ENCODE assay signal across 8 cellular contexts in genomic region chr13:51785592-51786424, GRCh38. TPM values are rescaled to one million over a fixed set of nuclear protein-coding genes. Genes with fewer than 3 reads are reported as not detected.
A peak's percentile ranks its signal among the peaks of the same experiment; 100 is the strongest.
DNase-seq lines count a peak whose midpoint lies in the region; ATAC-seq and TF ChIP-seq lines count a peak whose summit lies in the region.

No MANE protein-coding gene starts in this region.

- H2BK20ac ChIP-seq in H9 (ENCODE audit: low read depth, low read length, poor library complexity, severe bottlenecking) = no peak overlapping the region

- no peaks in the 10 kb centered on the region for H3K27me3 Mint-ChIP-seq in H9 (ENCODE audit: low read depth)

- H2BK120ac ChIP-seq in H9 (ENCODE audit: low read depth, low read length, poor library complexity, severe bottlenecking) = no peak overlapping the region

- 0 out of 2 replicates have a peak overlapping the region, but pooled peaks have one; percentile 25 for H3K4me3 ChIP-seq in ACC112 (ENCODE audit: low read depth, low read length)
- no peak overlapping the region for H3K4me3 ChIP-seq in lower lobe of right lung

- peak overlapping the region in 1 of 3 experiments; percentile 42; a peak in 1 of 7 replicates for H3K27ac Mint-ChIP-seq in H9

- intact Hi-C loops in lower lobe of right lung (cut with DNase I) = no loop called here

- peaks cover 15 to 24% of the 10 kb centered on the region in 2 experiments for H3K4me1 Mint-ChIP-seq in H9

- H3K56ac ChIP-seq in H9 (ENCODE audit: insufficient read length, low read depth, low read length) = no peak overlapping the region

- no peak overlapping the region for H4K5ac ChIP-seq in H9 (ENCODE audit: insufficient read length, low read depth, low read length)

- no peak overlapping the region for H2BK15ac ChIP-seq in H9 (ENCODE audit: low read depth, low read length)

- no peaks in the 10 kb centered on the region for H3K79me1 ChIP-seq in H9 (ENCODE audit: insufficient read depth, low read depth, low read length, poor library complexity, severe bottlenecking)

- H3K27me3 ChIP-seq in ACC112 (ENCODE audit: insufficient read depth, low read length) (no peaks in the 10 kb centered on the region), lower lobe of right lung (ENCODE audit: low read depth) (no peaks in the 10 kb centered on the region), H9 (ENCODE audit: insufficient read depth, low read length) (no peaks in the 10 kb centered on the region)

- no peaks in the 10 kb centered on the region for H3K9me3 ChIP-seq in lower lobe of right lung
- H3K9me3 ChIP-seq in H9 (ENCODE audit: control insufficient read depth, low read depth, low read length) = no peaks in the 10 kb centered on the region

- TF ChIP-seq CTCF in VCaP (conservative IDR thresholded peaks at IDR 0.05) = no peak
- TF ChIP-seq CTCF in lower lobe of right lung (IDR thresholded peaks at IDR 0.05) = no peak
- no peak for TF ChIP-seq CTCF in H9 (conservative IDR thresholded peaks at IDR 0.05)

- H3K36me3 Mint-ChIP-seq in H9 (ENCODE audit: insufficient read depth in 1 of 3, low read depth in 3 of 3) = peaks cover 2 to 15% (median 4%) of the 10 kb centered on the region in 3 experiments

- H3K4me1 ChIP-seq in ACC112 (ENCODE audit: control insufficient read depth, insufficient read depth, low read length, unreplicated experiment) (peaks cover 19% of the 10 kb centered on the region), lower lobe of right lung (peaks cover 17% of the 10 kb centered on the region), H9 (ENCODE audit: insufficient read depth, low read length) (no peaks in the 10 kb centered on the region)

- no peak overlapping the region for H3K14ac ChIP-seq in H9 (ENCODE audit: insufficient read depth, low read length)

- no CpG with 5 or more reads among the region's 13 CpGs for WGBS in H9 (ENCODE audit: extremely low coverage, insufficient read length, low lambda C conversion rate)

- no peaks in the 10 kb centered on the region for H3K23me2 ChIP-seq in H9 (ENCODE audit: insufficient read length, low read depth, low read length, poor library complexity, severe bottlenecking)

- H3K23ac ChIP-seq in H9 (ENCODE audit: insufficient read length, low read depth, low read length) = no peak overlapping the region

- H4K91ac ChIP-seq in H9 (ENCODE audit: insufficient read length, low read depth, low read length) = no peak overlapping the region

- H3K4ac ChIP-seq in H9 (ENCODE audit: low read depth, low read length) = no peak overlapping the region

- no peak overlapping the region for H2BK12ac ChIP-seq in H9 (ENCODE audit: insufficient read length, low read depth, low read length)

- no peak overlapping the region for H3T11ph ChIP-seq in H9 (ENCODE audit: low read length)

- H3K27ac ChIP-seq in ACC112 (ENCODE audit: low read depth, low read length) = no peak overlapping the region
- H3K27ac ChIP-seq in VCaP = peak overlapping the region; percentile 62
- peak overlapping the region; percentile 56 for H3K27ac ChIP-seq in lower lobe of right lung
- no peak overlapping the region for H3K27ac ChIP-seq in H9 (ENCODE audit: insufficient read length, low read depth, low read length)

- H3K79me2 ChIP-seq in ACC112 (ENCODE audit: control insufficient read depth, insufficient read depth, low read length, unreplicated experiment) = no peaks in the 10 kb centered on the region
- no peaks in the 10 kb centered on the region for H3K79me2 ChIP-seq in H9 (ENCODE audit: insufficient read depth, low read length)

- peak; percentile 81 for DNase-seq in NCI-H1092 (lab: John Stamatoyannopoulos, UW)
- DNase-seq in lower lobe of right lung = no peak
- DNase-seq in mesenteric fat pad (ENCODE audit: low spot score) = no peak
- DNase-seq in H9 = no peak

- no peak overlapping the region for H3K9ac ChIP-seq in H9 (ENCODE audit: extremely low read depth, insufficient read length, low read length)

- no peak overlapping the region for H3K18ac ChIP-seq in H9 (ENCODE audit: insufficient read length, low read depth, low read length)

- ATAC-seq in lower lobe of right lung (peak; percentile 40 to 52), HG03460 (IDR thresholded peaks at IDR 0.05; ENCODE audit: unreplicated experiment) (no peak), HG03439 (IDR thresholded peaks at IDR 0.05; ENCODE audit: unreplicated experiment) (no peak)

- H3K9me3 Mint-ChIP-seq in H9 = no peaks in the 10 kb centered on the region

- H3K36me3 ChIP-seq in ACC112 (ENCODE audit: insufficient read depth, low read length) (no peaks in the 10 kb centered on the region), lower lobe of right lung (no peaks in the 10 kb centered on the region)

- H4K20me1 ChIP-seq in H9 (ENCODE audit: control insufficient read depth, insufficient read depth, insufficient read length) = no peaks in the 10 kb centered on the region

- no peak overlapping the region for H3K4me2 ChIP-seq in H9 (ENCODE audit: insufficient read depth, insufficient read length, low read length)

- H4K8ac ChIP-seq in H9 (replicated peaks; ENCODE audit: insufficient read length, low read depth, low read length) = no peak overlapping the region

- H3K4me3 Mint-ChIP-seq in H9 = no peak overlapping the region

- peak overlapping the region; percentile 51 for H2AFZ ChIP-seq in ACC112 (ENCODE audit: low read length, unreplicated experiment)
- no peak overlapping the region for H2AFZ ChIP-seq in H9 (ENCODE audit: low read length)

- no peak overlapping the region for H2AK5ac ChIP-seq in H9 (ENCODE audit: insufficient read length, low read length)

- H2BK5ac ChIP-seq in H9 (ENCODE audit: insufficient read length, low read length) = no peak overlapping the region

RNA-seq across cellular contexts. Expression of gene DHRS12, which starts 18.2 kb away (rescaled TPM):
- total RNA-seq in lower lobe of right lung (13.4 TPM), mesenteric fat pad (14.8 TPM), H9 (2021) (8.8 and 11.1 TPM in 2 replicates)

RNA-seq across cellular contexts. Expression of gene TMEM272, which starts 59.2 kb away (rescaled TPM):
- total RNA-seq in lower lobe of right lung = 0.09 TPM
- total RNA-seq in mesenteric fat pad = 0.32 TPM
- not detected in 2 replicates for total RNA-seq in H9 (2021)

Comparison
In these comparisons a context has a peak if more than half of its experiments do, and no peak if none do; other contexts are left out.
1. H3K27ac ChIP-seq: peak in VCaP (single experiment) and lower lobe of right lung (single experiment); none in ACC112 (single experiment) and H9 (single experiment).
2. ATAC-seq: peak in lower lobe of right lung (2 of 2); none in HG03460 (single experiment) and HG03439 (single experiment).